ENCODE assay signal across 7 cellular contexts in genomic region chr15:62390793-62391543, GRCh38. TPM values are rescaled to one million over a fixed set of nuclear protein-coding genes. Genes with fewer than 3 reads are reported as not detected.
DNase-seq lines count a peak whose midpoint lies in the region; ATAC-seq, FAIRE-seq and TF ChIP-seq lines count a peak whose summit lies in the region.

No MANE protein-coding gene starts in this region.

- WGBS in right cardiac atrium = under 1% methylated on average over 53 of the region's 53 CpGs

- H3K27me3 ChIP-seq in Peyer's patch = no peaks in the 10 kb centered on the region
- H3K27me3 ChIP-seq in right cardiac atrium (ENCODE audit: control insufficient read depth, insufficient read depth) = no peaks in the 10 kb centered on the region

- ATAC-seq in HG02642 (IDR thresholded peaks at IDR 0.05; ENCODE audit: poor library complexity, unreplicated experiment) (peak; percentile 36), right cardiac atrium (peak; percentile 69 to 73)

- H3K4me1 ChIP-seq in Peyer's patch (peaks cover 0 to 15% (median 4%) of the 10 kb centered on the region in 4 donors), right cardiac atrium (ENCODE audit: control insufficient read depth, insufficient read depth, low read length) (peaks cover 6% of the 10 kb centered on the region)

- no peak for FAIRE-seq in H54 (lab: Jason Lieb, UNC)

- TF ChIP-seq POLR2A in Peyer's patch (IDR thresholded peaks at IDR 0.05) (no peak), H54 (IDR thresholded peaks at IDR 0.05; ENCODE audit: low read depth, low read length) (no peak)

- intact Hi-C loops in right cardiac atrium (cut with DNase I) = loop anchor here (5.0 to 10.0 kb wide), 6 partner anchors 64 to 354 kb away; no protein-coding TSS in a partner anchor
- intact Hi-C loops in posterior cingulate gyrus (cut with DNase I) = loop anchor here (2.0 to 10.0 kb wide), 3 partner anchors 158 to 351 kb away; no protein-coding TSS in a partner anchor

- peak overlapping the region; percentile 62 to 95 (median 81) for H3K4me3 ChIP-seq in Peyer's patch
- peak overlapping the region; percentile 92 for H3K4me3 ChIP-seq in right cardiac atrium (ENCODE audit: low read length)

- peak overlapping the region; percentile 42 to 80 (median 72) for H3K27ac ChIP-seq in Peyer's patch
- H3K27ac ChIP-seq in right cardiac atrium (ENCODE audit: low read length) = peak overlapping the region; percentile 49

- no peaks in the 10 kb centered on the region for H3K9me3 ChIP-seq in Peyer's patch
- no peaks in the 10 kb centered on the region for H3K9me3 ChIP-seq in right cardiac atrium (ENCODE audit: control insufficient read depth, low read length)

- TF ChIP-seq CTCF in GM10266 (IDR thresholded peaks at IDR 0.05; ENCODE audit: control insufficient read depth, insufficient read depth, low read depth, missing control alignments) (no peak), Peyer's patch (IDR thresholded peaks at IDR 0.05) (peak in 1 of 6 experiments; percentile 4)

- DNase-seq in GM10266 (ENCODE audit: extremely low spot score) (peak; percentile 51), Peyer's patch (peak; percentile 26 to 72 (median 60)), anterior cingulate cortex (lab: John Stamatoyannopoulos, UW) (peak in 54 of 58 donors; percentile 9 to 82 (median 44)), right cardiac atrium (peak; percentile 60 to 80 (median 77)), posterior cingulate gyrus (peak; percentile 39 to 91 (median 50)), H54 (ENCODE audit: insufficient read length, low spot score) (no peak)

- no peaks in the 10 kb centered on the region for H3K36me3 ChIP-seq in Peyer's patch

RNA-seq across cellular contexts. Expression of gene TLN2, which starts 0.6 kb away (rescaled TPM):
- total RNA-seq in Peyer's patch (10 to 100 TPM; 14.9 to 92.4 (median 47.0) TPM), right cardiac atrium (10 to 100 TPM; 17.9 to 33.0 (median 31.4) TPM)
- 8.5 TPM for polyA plus RNA-seq in right cardiac atrium
